8 cellular contexts compared by ENCODE assay signal in the genomic region with DNA sequence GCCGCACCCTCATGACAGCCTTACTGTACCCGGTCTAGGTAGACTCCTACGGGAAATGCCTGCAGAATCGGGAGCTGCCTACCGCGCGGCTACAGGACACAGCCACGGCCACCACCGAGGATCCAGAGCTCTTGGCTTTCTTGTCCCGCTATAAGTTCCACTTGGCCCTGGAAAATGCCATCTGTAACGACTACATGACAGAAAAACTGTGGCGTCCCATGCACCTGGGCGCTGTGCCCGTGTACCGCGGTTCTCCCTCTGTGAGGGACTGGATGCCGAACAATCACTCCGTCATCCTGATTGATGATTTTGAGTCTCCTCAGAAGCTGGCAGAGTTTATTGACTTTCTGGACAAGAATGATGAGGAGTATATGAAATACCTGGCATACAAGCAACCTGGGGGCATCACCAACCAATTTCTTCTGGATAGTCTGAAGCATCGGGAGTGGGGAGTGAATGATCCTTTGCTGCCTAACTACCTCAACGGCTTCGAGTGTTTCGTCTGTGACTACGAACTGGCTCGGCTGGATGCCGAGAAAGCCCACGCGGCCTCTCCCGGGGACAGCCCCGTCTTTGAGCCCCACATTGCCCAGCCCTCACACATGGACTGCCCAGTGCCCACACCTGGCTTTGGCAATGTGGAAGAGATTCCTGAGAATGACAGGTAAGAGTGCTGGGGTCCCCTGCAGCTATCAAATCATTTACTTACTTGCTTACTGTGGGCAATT. TPM values are rescaled to one million over a fixed set of nuclear protein-coding genes. Genes with fewer than 3 reads are reported as not detected.
DNase-seq lines count a peak whose midpoint lies in the region; ATAC-seq and TF ChIP-seq lines count a peak whose summit lies in the region.

No MANE protein-coding gene starts in this region.

- peak; percentile 1 for ATAC-seq in GM19035 (IDR thresholded peaks at IDR 0.05; ENCODE audit: unreplicated experiment)
- peak; percentile 34; the same call in 2 of the 3 replicates for ATAC-seq in SK-N-SH treated with all-trans-retinoic acid at 6 μM for 48 hours
- no peak for ATAC-seq in GM18858 (IDR thresholded peaks at IDR 0.05; ENCODE audit: unreplicated experiment)

- H3K27me3 ChIP-seq in osteoblast (ENCODE audit: insufficient read depth, low read length): no peaks in the 10 kb centered on the region

- H3K4me3 ChIP-seq in epithelial cell of proximal tubule (ENCODE audit: low read depth, low read length) (peak overlapping the region; percentile 63), osteoblast (ENCODE audit: insufficient read depth, low read length) (peak overlapping the region; percentile 93)

- peaks cover 34% of the 10 kb centered on the region for H3K4me1 ChIP-seq in osteoblast (ENCODE audit: insufficient read depth, low read length)

- peaks cover 51% of the 10 kb centered on the region for H3K79me2 ChIP-seq in osteoblast (ENCODE audit: insufficient read depth, low read length)

- TF ChIP-seq CTCF in 22Rv1 (IDR thresholded peaks at IDR 0.05) (no peak), epithelial cell of proximal tubule (conservative IDR thresholded peaks at IDR 0.05; ENCODE audit: low read depth, low read length) (no peak), osteoblast (IDR thresholded peaks at IDR 0.05; ENCODE audit: extremely low read depth, low read depth, low read length) (no peak)

- peaks cover 26% of the 10 kb centered on the region for H4K20me1 ChIP-seq in osteoblast (ENCODE audit: insufficient read depth, low read length)

- peaks cover 51% of the 10 kb centered on the region for H3K36me3 ChIP-seq in osteoblast (ENCODE audit: insufficient read depth, low read length)

- no peak for DNase-seq in epithelial cell of proximal tubule (ENCODE audit: low read depth)
- peak; percentile 66 for DNase-seq in osteoblast (ENCODE audit: insufficient read length, low spot score, missing footprints)
- DNase-seq in LoVo (ENCODE audit: low spot score): no peak
- no peak for DNase-seq in SIG-M5 treated with dmso at 0.1 percent for 504 hours (lab: John Stamatoyannopoulos, UW; ENCODE audit: unreplicated experiment)

- H3K27ac ChIP-seq in 22Rv1 (peak overlapping the region; percentile 96), osteoblast (ENCODE audit: low read depth, low read length) (peak overlapping the region; percentile 85)

- peak overlapping the region; percentile 92 for H3K4me2 ChIP-seq in osteoblast (ENCODE audit: insufficient read depth, low read length)

- H2AFZ ChIP-seq in osteoblast (ENCODE audit: low read length): peak overlapping the region; percentile 42

- no peaks in the 10 kb centered on the region for H3K9me3 ChIP-seq in osteoblast (ENCODE audit: low read depth, low read length)

TF ChIP-seq in SK-N-SH treated with all-trans-retinoic acid at 6 μM for 48 hours, 23 proteins besides CTCF, POLR2A, EP300 and RAD21 (continues in another document):
- TF ChIP-seq RARB (CRISPR knock-in tag; IDR thresholded peaks at IDR 0.05) (no peak), PPARA (CRISPR knock-in tag; IDR thresholded peaks at IDR 0.05; ENCODE audit: borderline replicate concordance) (no peak), OSR1 (CRISPR knock-in tag; IDR thresholded peaks at IDR 0.05) (no peak), ZC3H10 (CRISPR knock-in tag; IDR thresholded peaks at IDR 0.05) (no peak), GLIS3 (CRISPR knock-in tag; IDR thresholded peaks at IDR 0.05) (no peak), ZFP3 (CRISPR knock-in tag; IDR thresholded peaks at IDR 0.05) (no peak), SNAI2 (CRISPR knock-in tag; IDR thresholded peaks at IDR 0.05) (no peak), BACH2 (CRISPR knock-in tag; IDR thresholded peaks at IDR 0.05; ENCODE audit: borderline replicate concordance) (no peak), ISL1 (CRISPR knock-in tag; IDR thresholded peaks at IDR 0.05) (no peak)
- TF ChIP-seq, protein P1, sequence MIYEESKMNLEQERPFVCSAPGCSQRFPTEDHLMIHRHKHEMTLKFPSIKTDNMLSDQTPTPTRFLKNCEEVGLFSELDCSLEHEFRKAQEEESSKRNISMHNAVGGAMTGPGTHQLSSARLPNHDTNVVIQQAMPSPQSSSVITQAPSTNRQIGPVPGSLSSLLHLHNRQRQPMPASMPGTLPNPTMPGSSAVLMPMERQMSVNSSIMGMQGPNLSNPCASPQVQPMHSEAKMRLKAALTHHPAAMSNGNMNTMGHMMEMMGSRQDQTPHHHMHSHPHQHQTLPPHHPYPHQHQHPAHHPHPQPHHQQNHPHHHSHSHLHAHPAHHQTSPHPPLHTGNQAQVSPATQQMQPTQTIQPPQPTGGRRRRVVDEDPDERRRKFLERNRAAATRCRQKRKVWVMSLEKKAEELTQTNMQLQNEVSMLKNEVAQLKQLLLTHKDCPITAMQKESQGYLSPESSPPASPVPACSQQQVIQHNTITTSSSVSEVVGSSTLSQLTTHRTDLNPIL (CRISPR knock-in tag; IDR thresholded peaks at IDR 0.05; ENCODE audit: low read depth): no peak
- TF ChIP-seq, protein P2, sequence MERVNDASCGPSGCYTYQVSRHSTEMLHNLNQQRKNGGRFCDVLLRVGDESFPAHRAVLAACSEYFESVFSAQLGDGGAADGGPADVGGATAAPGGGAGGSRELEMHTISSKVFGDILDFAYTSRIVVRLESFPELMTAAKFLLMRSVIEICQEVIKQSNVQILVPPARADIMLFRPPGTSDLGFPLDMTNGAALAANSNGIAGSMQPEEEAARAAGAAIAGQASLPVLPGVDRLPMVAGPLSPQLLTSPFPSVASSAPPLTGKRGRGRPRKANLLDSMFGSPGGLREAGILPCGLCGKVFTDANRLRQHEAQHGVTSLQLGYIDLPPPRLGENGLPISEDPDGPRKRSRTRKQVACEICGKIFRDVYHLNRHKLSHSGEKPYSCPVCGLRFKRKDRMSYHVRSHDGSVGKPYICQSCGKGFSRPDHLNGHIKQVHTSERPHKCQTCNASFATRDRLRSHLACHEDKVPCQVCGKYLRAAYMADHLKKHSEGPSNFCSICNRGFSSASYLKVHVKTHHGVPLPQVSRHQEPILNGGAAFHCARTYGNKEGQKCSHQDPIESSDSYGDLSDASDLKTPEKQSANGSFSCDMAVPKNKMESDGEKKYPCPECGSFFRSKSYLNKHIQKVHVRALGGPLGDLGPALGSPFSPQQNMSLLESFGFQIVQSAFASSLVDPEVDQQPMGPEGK (CRISPR knock-in tag; IDR thresholded peaks at IDR 0.05; ENCODE audit: borderline replicate concordance): no peak
- TF ChIP-seq, protein P3, sequence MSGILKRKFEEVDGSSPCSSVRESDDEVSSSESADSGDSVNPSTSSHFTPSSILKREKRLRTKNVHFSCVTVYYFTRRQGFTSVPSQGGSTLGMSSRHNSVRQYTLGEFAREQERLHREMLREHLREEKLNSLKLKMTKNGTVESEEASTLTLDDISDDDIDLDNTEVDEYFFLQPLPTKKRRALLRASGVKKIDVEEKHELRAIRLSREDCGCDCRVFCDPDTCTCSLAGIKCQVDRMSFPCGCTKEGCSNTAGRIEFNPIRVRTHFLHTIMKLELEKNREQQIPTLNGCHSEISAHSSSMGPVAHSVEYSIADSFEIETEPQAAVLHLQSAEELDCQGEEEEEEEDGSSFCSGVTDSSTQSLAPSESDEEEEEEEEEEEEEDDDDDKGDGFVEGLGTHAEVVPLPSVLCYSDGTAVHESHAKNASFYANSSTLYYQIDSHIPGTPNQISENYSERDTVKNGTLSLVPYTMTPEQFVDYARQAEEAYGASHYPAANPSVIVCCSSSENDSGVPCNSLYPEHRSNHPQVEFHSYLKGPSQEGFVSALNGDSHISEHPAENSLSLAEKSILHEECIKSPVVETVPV (CRISPR knock-in tag; IDR thresholded peaks at IDR 0.05): no peak
- TF ChIP-seq, protein P4, sequence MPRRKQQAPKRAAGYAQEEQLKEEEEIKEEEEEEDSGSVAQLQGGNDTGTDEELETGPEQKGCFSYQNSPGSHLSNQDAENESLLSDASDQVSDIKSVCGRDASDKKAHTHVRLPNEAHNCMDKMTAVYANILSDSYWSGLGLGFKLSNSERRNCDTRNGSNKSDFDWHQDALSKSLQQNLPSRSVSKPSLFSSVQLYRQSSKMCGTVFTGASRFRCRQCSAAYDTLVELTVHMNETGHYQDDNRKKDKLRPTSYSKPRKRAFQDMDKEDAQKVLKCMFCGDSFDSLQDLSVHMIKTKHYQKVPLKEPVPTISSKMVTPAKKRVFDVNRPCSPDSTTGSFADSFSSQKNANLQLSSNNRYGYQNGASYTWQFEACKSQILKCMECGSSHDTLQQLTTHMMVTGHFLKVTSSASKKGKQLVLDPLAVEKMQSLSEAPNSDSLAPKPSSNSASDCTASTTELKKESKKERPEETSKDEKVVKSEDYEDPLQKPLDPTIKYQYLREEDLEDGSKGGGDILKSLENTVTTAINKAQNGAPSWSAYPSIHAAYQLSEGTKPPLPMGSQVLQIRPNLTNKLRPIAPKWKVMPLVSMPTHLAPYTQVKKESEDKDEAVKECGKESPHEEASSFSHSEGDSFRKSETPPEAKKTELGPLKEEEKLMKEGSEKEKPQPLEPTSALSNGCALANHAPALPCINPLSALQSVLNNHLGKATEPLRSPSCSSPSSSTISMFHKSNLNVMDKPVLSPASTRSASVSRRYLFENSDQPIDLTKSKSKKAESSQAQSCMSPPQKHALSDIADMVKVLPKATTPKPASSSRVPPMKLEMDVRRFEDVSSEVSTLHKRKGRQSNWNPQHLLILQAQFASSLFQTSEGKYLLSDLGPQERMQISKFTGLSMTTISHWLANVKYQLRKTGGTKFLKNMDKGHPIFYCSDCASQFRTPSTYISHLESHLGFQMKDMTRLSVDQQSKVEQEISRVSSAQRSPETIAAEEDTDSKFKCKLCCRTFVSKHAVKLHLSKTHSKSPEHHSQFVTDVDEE (CRISPR knock-in tag; IDR thresholded peaks at IDR 0.05): no peak
- TF ChIP-seq, protein P5, sequence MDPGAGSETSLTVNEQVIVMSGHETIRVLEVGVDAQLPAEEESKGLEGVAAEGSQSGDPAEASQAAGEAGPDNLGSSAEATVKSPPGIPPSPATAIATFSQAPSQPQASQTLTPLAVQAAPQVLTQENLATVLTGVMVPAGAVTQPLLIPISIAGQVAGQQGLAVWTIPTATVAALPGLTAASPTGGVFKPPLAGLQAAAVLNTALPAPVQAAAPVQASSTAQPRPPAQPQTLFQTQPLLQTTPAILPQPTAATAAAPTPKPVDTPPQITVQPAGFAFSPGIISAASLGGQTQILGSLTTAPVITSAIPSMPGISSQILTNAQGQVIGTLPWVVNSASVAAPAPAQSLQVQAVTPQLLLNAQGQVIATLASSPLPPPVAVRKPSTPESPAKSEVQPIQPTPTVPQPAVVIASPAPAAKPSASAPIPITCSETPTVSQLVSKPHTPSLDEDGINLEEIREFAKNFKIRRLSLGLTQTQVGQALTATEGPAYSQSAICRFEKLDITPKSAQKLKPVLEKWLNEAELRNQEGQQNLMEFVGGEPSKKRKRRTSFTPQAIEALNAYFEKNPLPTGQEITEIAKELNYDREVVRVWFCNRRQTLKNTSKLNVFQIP (CRISPR knock-in tag; IDR thresholded peaks at IDR 0.05; ENCODE audit: borderline replicate concordance, low read depth): no peak

RNA-seq across cellular contexts. Expression of a gene that starts 8.5 kb away (rescaled TPM):
- total RNA-seq in epithelial cell of proximal tubule (62.5 and 89.8 TPM in 2 replicates), osteoblast (11.2 and 12.7 TPM in 2 replicates)

RNA-seq across cellular contexts. Expression of a gene that starts 12.1 kb away (rescaled TPM):
- total RNA-seq in epithelial cell of proximal tubule: 31.5 and 40.3 TPM in 2 replicates
- 63.1 and 76.7 TPM in 2 replicates for total RNA-seq in osteoblast

RNA-seq across cellular contexts. Expression of a gene that starts 29.1 kb away (rescaled TPM):
- total RNA-seq in epithelial cell of proximal tubule (54.3 and 66.1 TPM in 2 replicates), osteoblast (28.3 and 28.6 TPM in 2 replicates)

RNA-seq across cellular contexts. Expression of a gene that starts 38.1 kb away (rescaled TPM):
- total RNA-seq in epithelial cell of proximal tubule (10.3 and 12.3 TPM in 2 replicates), osteoblast (30.4 and 35.8 TPM in 2 replicates)
